ENCODE assay signal across 17 cellular contexts in genomic region chr6:48194596-48195295, GRCh38.
A peak's percentile ranks its signal among the peaks of the same experiment; 100 is the strongest.
DNase-seq lines count a peak whose midpoint lies in the region; ATAC-seq and TF ChIP-seq lines count a peak whose summit lies in the region.
"Had no signal": no experiment of that assay in that cellular context is flagged by ENCODE, and none has a peak within 500 bp of the region (broad histone marks: within the 10 kb centered on the region; RNA-seq: fewer than 3 reads in every experiment).

No MANE protein-coding gene starts in this region.

- H3K4me1 ChIP-seq in adipocyte (ENCODE audit: control insufficient read depth, insufficient read depth, low read length) (peaks cover 15% of the 10 kb centered on the region), gastrocnemius medialis (no peaks in the 10 kb centered on the region)

- H3K36me3 ChIP-seq in adipocyte (ENCODE audit: control insufficient read depth, insufficient read depth, low read length, severe bottlenecking) (no peaks in the 10 kb centered on the region), gastrocnemius medialis (no peaks in the 10 kb centered on the region)
- H3K36me3 ChIP-seq: MG63 had no signal

- no peak for TF ChIP-seq POLR2A in gastrocnemius medialis (IDR thresholded peaks at IDR 0.05)

- no peaks in the 10 kb centered on the region for H3K9me3 ChIP-seq in adipocyte (ENCODE audit: control insufficient read depth, low read length)
- no peaks in the 10 kb centered on the region for H3K9me3 ChIP-seq in gastrocnemius medialis
- H3K9me3 ChIP-seq: MG63 had no signal

- TF ChIP-seq CTCF in HFFc6 (IDR thresholded peaks at IDR 0.05) (no peak), gastrocnemius medialis (IDR thresholded peaks at IDR 0.05 in 4 of 5, conservative IDR thresholded peaks at IDR 0.05 in 1 of 5) (no peak)
- no peak for TF ChIP-seq CTCF in activated CD8-positive, alpha-beta T cell treated with anti-CD3 and anti-CD28 coated beads for 36 hours (IDR thresholded peaks at IDR 0.05)

- H3K4me3 ChIP-seq in adipocyte (ENCODE audit: low read length): no peak overlapping the region
- no peak overlapping the region for H3K4me3 ChIP-seq in gastrocnemius medialis
- H3K4me3 ChIP-seq: MG63, PC-9 had no signal

- POLR2A ChIA-PET in activated CD8-positive, alpha-beta T cell treated with anti-CD3 and anti-CD28 coated beads for 36 hours (lab: Charles Lee): no interaction called here

- no peaks in the 10 kb centered on the region for H3K36me3 Mint-ChIP-seq in HFFc6 (ENCODE audit: low read depth)
- no peaks in the 10 kb centered on the region for H3K36me3 Mint-ChIP-seq in activated CD8-positive, alpha-beta T cell treated with anti-CD3 and anti-CD28 coated beads for 36 hours (ENCODE audit: low read depth)
- H3K36me3 Mint-ChIP-seq: CD14-positive monocyte had no signal

- peaks cover 2% of the 10 kb centered on the region; the same call in 1 of the 2 replicates for H3K27me3 Mint-ChIP-seq in HFFc6 (ENCODE audit: insufficient read depth)
- no peaks in the 10 kb centered on the region for H3K27me3 Mint-ChIP-seq in activated CD8-positive, alpha-beta T cell treated with anti-CD3 and anti-CD28 coated beads for 36 hours

- no peak overlapping the region for H3K9ac ChIP-seq in adipocyte (ENCODE audit: low read length)

- H3K27me3 ChIP-seq in adipocyte (replicated peaks; ENCODE audit: control insufficient read depth, insufficient read depth, low read length) (no peaks in the 10 kb centered on the region), gastrocnemius medialis (no peaks in the 10 kb centered on the region)
- H3K27me3 ChIP-seq: MG63 had no signal

- peak; percentile 1 for DNase-seq in ACHN
- no peak for DNase-seq in HFFc6
- peak; percentile 49 for DNase-seq in adipocyte (ENCODE audit: low read depth)
- DNase-seq in kidney tubule cell (ENCODE audit: low spot score): peak; percentile 27
- DNase-seq in globus pallidus (ENCODE audit: low spot score): no peak
- DNase-seq in gastrocnemius medialis: no peak
- no peak for DNase-seq in activated CD8-positive, alpha-beta T cell treated with anti-CD3 and anti-CD28 coated beads for 36 hours
- DNase-seq: DMS153, H9, IMR-90, Karpas-422, MG63, NCI-H1092 treated with DMSO at 0.1 percent for 48 hours, NCI-H1694 treated with DMSO at 0.1 percent for 48 hours, NCI-H774, PC-9 had no signal

- in situ Hi-C loops in ACHN (cut with HindIII; ENCODE audit: low pct_ligation_motif_present, low pct_unique_long_range_greater_than_20kb, low sequenced_read_pairs): no loop called here
- in situ Hi-C loops in gastrocnemius medialis (cut with MboI; ENCODE audit: low sequenced_read_pairs in 4 of 4): no loop called here

- H3K4me1 Mint-ChIP-seq in HFFc6 (ENCODE audit: low read depth): no peaks in the 10 kb centered on the region
- H3K4me1 Mint-ChIP-seq in activated CD8-positive, alpha-beta T cell treated with anti-CD3 and anti-CD28 coated beads for 36 hours (ENCODE audit: low read depth): no peaks in the 10 kb centered on the region
- H3K4me1 Mint-ChIP-seq: CD14-positive monocyte had no signal

- CTCF ChIA-PET in activated CD8-positive, alpha-beta T cell treated with anti-CD3 and anti-CD28 coated beads for 36 hours (lab: Charles Lee): no interaction called here

- no peak overlapping the region for H3K27ac Mint-ChIP-seq in HFFc6
- no peak overlapping the region for H3K27ac Mint-ChIP-seq in activated CD8-positive, alpha-beta T cell treated with anti-CD3 and anti-CD28 coated beads for 36 hours
- H3K27ac Mint-ChIP-seq: CD14-positive monocyte, H9 had no signal

- peak overlapping the region; percentile 15; the same call in 1 of the 2 replicates for H3K4me3 Mint-ChIP-seq in HFFc6
- H3K4me3 Mint-ChIP-seq in activated CD8-positive, alpha-beta T cell treated with anti-CD3 and anti-CD28 coated beads for 36 hours: no peak overlapping the region
- H3K4me3 Mint-ChIP-seq: CD14-positive monocyte, H9 had no signal

- no peak overlapping the region for H3K27ac ChIP-seq in gastrocnemius medialis
- H3K27ac ChIP-seq: PC-9 had no signal

- H3K9me3 Mint-ChIP-seq in HFFc6: no peaks in the 10 kb centered on the region; the same call in 1 of the 2 replicates
- H3K9me3 Mint-ChIP-seq in activated CD8-positive, alpha-beta T cell treated with anti-CD3 and anti-CD28 coated beads for 36 hours: no peaks in the 10 kb centered on the region
- H3K9me3 Mint-ChIP-seq: H9 had no signal

- no peak for ATAC-seq in gastrocnemius medialis
- no peak for ATAC-seq in activated CD8-positive, alpha-beta T cell treated with anti-CD3 and anti-CD28 coated beads for 36 hours

- intact Hi-C loops in gastrocnemius medialis (cut with DNase I; ENCODE audit: low total_unique reads): no loop called here
- intact Hi-C loops in activated CD8-positive, alpha-beta T cell treated with anti-CD3 and anti-CD28 coated beads for 36 hours (cut with micrococcal nuclease): no loop called here

Comparison
In these comparisons a context has a peak if more than half of its experiments do, and no peak if none do; other contexts are left out.
1. DNase-seq: peak in ACHN (single experiment), adipocyte (single experiment) and kidney tubule cell (single experiment); none in HFFc6 (single experiment), globus pallidus (single experiment), gastrocnemius medialis (0 of 2) and activated CD8-positive, alpha-beta T cell treated with anti-CD3 and anti-CD28 coated beads for 36 hours (single experiment).